Comparison of ENCODE assay signal across 16 cellular contexts in the genomic region with DNA sequence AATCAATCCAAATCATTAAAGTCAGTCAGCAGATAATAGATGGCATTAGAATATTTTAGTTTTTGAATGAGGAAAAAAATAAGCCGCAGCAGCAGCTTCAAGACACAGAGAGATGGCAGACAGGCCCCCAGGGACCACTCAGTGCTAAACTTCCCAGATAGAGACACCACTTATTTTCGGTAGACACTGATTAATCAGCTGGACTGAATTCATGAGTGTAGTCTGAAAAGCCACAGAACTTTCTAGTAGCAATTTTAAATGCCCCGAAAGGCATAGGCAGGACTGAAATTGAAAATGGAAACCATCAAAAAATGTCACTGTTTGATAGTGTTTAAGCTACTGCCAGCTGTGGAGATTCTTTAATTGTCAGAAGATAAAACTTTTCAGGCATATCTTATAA. TPM values are rescaled to one million over a fixed set of nuclear protein-coding genes. Genes with fewer than 3 reads are reported as not detected.
DNase-seq lines count a peak whose midpoint lies in the region; ATAC-seq, FAIRE-seq and TF ChIP-seq lines count a peak whose summit lies in the region.
"Had no signal": no experiment of that assay in that cellular context is flagged by ENCODE, and none has a peak within 500 bp of the region (broad histone marks: within the 10 kb centered on the region; RNA-seq: fewer than 3 reads in every experiment).

No MANE protein-coding gene starts in this region.

- H3K4me3 ChIP-seq in GM12865 (ENCODE audit: low read depth, low read length), result no peak overlapping the region
- H3K4me3 ChIP-seq: gastroesophageal sphincter, psoas muscle had no signal

- no peak for TF ChIP-seq CTCF in GM12865 (IDR thresholded peaks at IDR 0.05; ENCODE audit: insufficient read depth, low read depth, low read length, missing control alignments)

- ATAC-seq in HG02610 (IDR thresholded peaks at IDR 0.05; ENCODE audit: unreplicated experiment), result peak; percentile 52
- peak; percentile 56 for ATAC-seq in HG03565 (IDR thresholded peaks at IDR 0.05; ENCODE audit: unreplicated experiment)
- ATAC-seq in GM19397 (IDR thresholded peaks at IDR 0.05; ENCODE audit: unreplicated experiment), result no peak
- ATAC-seq: activated T-cell treated with anti-CD3 and anti-CD28 coated beads, Interleukin-2, amount 50 U/mL, for 4 hours; gastroesophageal sphincter; stimulated activated naive B cell treated with anti-CD40 and anti-IgM and Interleukin-4, amounts not matched to agents 10 μg/mL and 1 μg/mL and 100 μg/mL, for 72 hours had no signal

- TF ChIP-seq POLR2A in GM12891 (IDR thresholded peaks at IDR 0.05; ENCODE audit: low read depth, low read length), result no peak

- FAIRE-seq in GM19239 (lab: Jason Lieb, UNC) (peak; percentile 26), GM12891 (lab: Jason Lieb, UNC) (no peak)

- peak; percentile 48 for DNase-seq in GM12865 (ENCODE audit: low read depth)
- no peak for DNase-seq in GM19239 (ENCODE audit: insufficient read length, low spot score)
- DNase-seq in amniotic stem cell (lab: John Stamatoyannopoulos, UW), result no peak
- DNase-seq in OCI-M2 (lab: John Stamatoyannopoulos, UW; ENCODE audit: unreplicated experiment), result no peak
- DNase-seq in GM12891 (ENCODE audit: insufficient read length, low spot score), result no peak
- DNase-seq: activated T-cell treated with anti-CD3 and anti-CD28 coated beads, Interleukin-2, amount 50 U/mL, for 4 hours; effector CD8-positive, alpha-beta T cell; EL; islet precursor cell; NCI-H187 treated with DMSO at 0.1 percent for 48 hours; psoas muscle; stimulated activated naive B cell treated with anti-CD40 and anti-IgM and Interleukin-4, amounts not matched to agents 10 μg/mL and 1 μg/mL and 100 μg/mL, for 72 hours had no signal

TF ChIP-seq in GM12891, 5 proteins besides CTCF, POLR2A, EP300 and RAD21:
- TF ChIP-seq POLR2AphosphoS5 (IDR thresholded peaks at IDR 0.05; ENCODE audit: low read depth, low read length), result no peak
- TF ChIP-seq POU2F2 (IDR thresholded peaks at IDR 0.05; ENCODE audit: low read depth, low read length), result no peak
- no peak for TF ChIP-seq SPI1 (IDR thresholded peaks at IDR 0.05; ENCODE audit: low read depth, low read length)
- TF ChIP-seq PAX5 (IDR thresholded peaks at IDR 0.05; ENCODE audit: insufficient read depth, low read length, severe bottlenecking), result no peak
- TF ChIP-seq TAF1 (IDR thresholded peaks at IDR 0.05; ENCODE audit: low read depth, low read length), result no peak

RNA-seq across cellular contexts. Expression of a gene that starts 3.1 kb away (rescaled TPM):
- polyA plus RNA-seq in GM12891 (2012; ENCODE audit: low read depth, missing spikeins), result 0.17 TPM

RNA-seq across cellular contexts. Expression of a gene that starts 53.6 kb away (rescaled TPM):
- polyA plus RNA-seq in GM12891 (2012; ENCODE audit: low read depth, missing spikeins), result 20.1 TPM
